In the genomic region with DNA sequence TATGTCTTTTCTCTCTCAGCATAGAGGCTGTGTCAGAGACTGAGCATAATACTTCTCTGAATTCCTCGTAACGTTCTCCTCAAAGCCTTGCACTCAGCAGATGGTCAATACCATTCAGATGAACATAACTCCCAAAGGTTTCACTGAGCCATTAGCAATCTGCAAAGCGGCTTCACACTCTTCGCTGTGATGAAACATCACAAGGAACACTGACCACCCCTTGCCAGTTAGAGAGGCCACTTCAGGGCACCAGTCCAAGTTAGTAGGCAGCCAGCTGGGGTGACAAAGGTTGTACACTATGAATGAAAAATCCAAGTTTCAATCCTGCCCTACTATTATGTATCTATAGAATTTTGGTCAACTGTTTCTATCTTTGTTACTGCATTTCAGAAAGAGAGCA, we compare ENCODE assay signal across 1 cellular context.
TF ChIP-seq lines count a peak whose summit lies in the region.

No MANE protein-coding gene starts in this region.

TF ChIP-seq in K562, 482 proteins besides CTCF, POLR2A, EP300 and RAD21 (continued from another document):
- TF ChIP-seq, protein P1, sequence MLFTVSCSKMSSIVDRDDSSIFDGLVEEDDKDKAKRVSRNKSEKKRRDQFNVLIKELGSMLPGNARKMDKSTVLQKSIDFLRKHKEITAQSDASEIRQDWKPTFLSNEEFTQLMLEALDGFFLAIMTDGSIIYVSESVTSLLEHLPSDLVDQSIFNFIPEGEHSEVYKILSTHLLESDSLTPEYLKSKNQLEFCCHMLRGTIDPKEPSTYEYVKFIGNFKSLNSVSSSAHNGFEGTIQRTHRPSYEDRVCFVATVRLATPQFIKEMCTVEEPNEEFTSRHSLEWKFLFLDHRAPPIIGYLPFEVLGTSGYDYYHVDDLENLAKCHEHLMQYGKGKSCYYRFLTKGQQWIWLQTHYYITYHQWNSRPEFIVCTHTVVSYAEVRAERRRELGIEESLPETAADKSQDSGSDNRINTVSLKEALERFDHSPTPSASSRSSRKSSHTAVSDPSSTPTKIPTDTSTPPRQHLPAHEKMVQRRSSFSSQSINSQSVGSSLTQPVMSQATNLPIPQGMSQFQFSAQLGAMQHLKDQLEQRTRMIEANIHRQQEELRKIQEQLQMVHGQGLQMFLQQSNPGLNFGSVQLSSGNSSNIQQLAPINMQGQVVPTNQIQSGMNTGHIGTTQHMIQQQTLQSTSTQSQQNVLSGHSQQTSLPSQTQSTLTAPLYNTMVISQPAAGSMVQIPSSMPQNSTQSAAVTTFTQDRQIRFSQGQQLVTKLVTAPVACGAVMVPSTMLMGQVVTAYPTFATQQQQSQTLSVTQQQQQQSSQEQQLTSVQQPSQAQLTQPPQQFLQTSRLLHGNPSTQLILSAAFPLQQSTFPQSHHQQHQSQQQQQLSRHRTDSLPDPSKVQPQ (CRISPR knock-in tag; IDR thresholded peaks at IDR 0.05; ENCODE audit: borderline replicate concordance): no peak
